30 cellular contexts compared by ENCODE assay signal in the genomic region with DNA sequence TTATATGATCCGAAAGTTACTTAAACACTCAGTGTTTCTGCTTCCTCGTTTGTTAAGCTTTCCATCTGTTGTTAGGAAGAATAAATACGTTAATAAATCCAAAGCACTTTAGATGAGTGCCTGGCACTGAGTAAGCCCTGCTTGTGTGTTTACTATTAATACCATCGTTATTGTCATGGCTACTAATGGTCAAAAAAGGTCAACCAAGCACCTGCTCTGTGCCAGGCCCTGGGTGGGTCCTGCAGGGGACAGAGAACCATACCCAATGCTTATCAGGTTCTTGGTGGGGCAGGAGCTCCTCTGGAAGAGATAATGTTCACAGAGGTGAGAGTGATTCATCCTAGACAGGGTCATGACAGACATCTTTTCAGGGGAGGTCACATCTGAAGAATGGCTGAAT. TPM values are rescaled to one million over a fixed set of nuclear protein-coding genes. Genes with fewer than 3 reads are reported as not detected.
"Had no signal": no experiment of that assay in that cellular context is flagged by ENCODE, and none has a peak within 500 bp of the region (broad histone marks: within the 10 kb centered on the region; RNA-seq: fewer than 3 reads in every experiment).

No MANE protein-coding gene starts in this region.

- ATAC-seq: naive thymus-derived CD8-positive, alpha-beta T cell; right lobe of liver; stimulated activated effector memory CD8-positive, alpha-beta T cell treated with anti-CD3 and anti-CD28 coated beads, Interleukin-12 subunit alpha, Interleukin-12 subunit beta, amount 100 ng/mL, for 72 hours; stimulated activated naive B cell treated with anti-CD40 and anti-IgM and Interleukin-4, amounts not matched to agents 10 μg/mL and 1 μg/mL and 100 μg/mL, for 72 hours; upper lobe of right lung had no signal

- FAIRE-seq: pancreas, small intestine had no signal

- H3K9me3 ChIP-seq: neutrophil, pancreas, prostate gland, right atrium auricular region, right lobe of liver, sigmoid colon, stomach, suprapubic skin, testis, tibial artery, transverse colon, upper lobe of right lung, vagina had no signal

- H3K4me3 ChIP-seq: pancreas, prostate gland, right atrium auricular region, right lobe of liver, sigmoid colon, stomach, suprapubic skin, testis, tibial artery, transverse colon, upper lobe of right lung, vagina had no signal

- H3K27ac ChIP-seq: neutrophil, pancreas, prostate gland, right atrium auricular region, right lobe of liver, sigmoid colon, stomach, suprapubic skin, testis, tibial artery, transverse colon, upper lobe of right lung, vagina had no signal

- DNase-seq: naive thymus-derived CD8-positive, alpha-beta T cell; nephron progenitor cell; nucleus accumbens; pancreas; retina; right lobe of liver; sigmoid colon; small intestine; stimulated activated CD4-positive, alpha-beta T cell treated with anti-CD3 and anti-CD28 coated beads, Interleukin-15, amount 100 ng/mL, for 24 hours; stimulated activated CD4-positive, alpha-beta T cell treated with anti-CD3 and anti-CD28 coated beads, Interleukin-2, amount 100 ng/mL, for 24 hours; stimulated activated CD4-positive, alpha-beta T cell treated with anti-CD3 and anti-CD28 coated beads, Interleukin-2, amount 100 ng/mL, for 48 hours; stimulated activated CD4-positive, alpha-beta T cell treated with anti-CD3 and anti-CD28 coated beads, Interleukin-4, amount 100 ng/mL, for 24 hours; stimulated activated naive B cell treated with anti-CD40 and anti-IgM and Interleukin-4, amounts not matched to agents 10 μg/mL and 1 μg/mL and 100 μg/mL, for 72 hours; stimulated activated naive CD4-positive, alpha-beta T cell treated with Interleukin-2 at 50 U/mL for 16 hours; stomach; substantia nigra; testis; tibial artery; transverse colon; upper lobe of right lung had no signal

- H3K36me3 Mint-ChIP-seq: naive thymus-derived CD8-positive, alpha-beta T cell; natural killer cell treated with Interleukin-12 subunit alpha and Interleukin-12 subunit beta and Interleukin-15 and Interleukin-18, amount 100 ng/mL, for 72 hours; stimulated activated effector memory CD8-positive, alpha-beta T cell treated with anti-CD3 and anti-CD28 coated beads, Interleukin-12 subunit alpha, Interleukin-12 subunit beta, amount 100 ng/mL, for 72 hours; stimulated activated naive B cell treated with anti-CD40 and anti-IgM and Interleukin-4, amounts not matched to agents 10 μg/mL and 1 μg/mL and 100 μg/mL, for 72 hours; type B pancreatic cell had no signal

- H3K4me1 ChIP-seq: prostate gland, right atrium auricular region, right lobe of liver, sigmoid colon, stomach, suprapubic skin, testis, tibial artery, transverse colon, upper lobe of right lung, vagina had no signal

- H3K4me1 Mint-ChIP-seq: naive thymus-derived CD8-positive, alpha-beta T cell; nephron progenitor cell; neural crest cell; stimulated activated naive B cell treated with anti-CD40 and anti-IgM and Interleukin-4, amounts not matched to agents 10 μg/mL and 1 μg/mL and 100 μg/mL, for 72 hours had no signal

- H3K36me3 ChIP-seq: neutrophil, pancreas, prostate gland, right lobe of liver, sigmoid colon, transverse colon, upper lobe of right lung had no signal

- H3K4me3 Mint-ChIP-seq: naive thymus-derived CD8-positive, alpha-beta T cell; natural killer cell treated with Interleukin-12 subunit alpha and Interleukin-12 subunit beta and Interleukin-15 and Interleukin-18, amount 100 ng/mL, for 72 hours; nephron progenitor cell; neural crest cell; stimulated activated effector memory CD8-positive, alpha-beta T cell treated with anti-CD3 and anti-CD28 coated beads, Interleukin-12 subunit alpha, Interleukin-12 subunit beta, amount 100 ng/mL, for 72 hours; stimulated activated naive B cell treated with anti-CD40 and anti-IgM and Interleukin-4, amounts not matched to agents 10 μg/mL and 1 μg/mL and 100 μg/mL, for 72 hours; stimulated activated naive CD8-positive, alpha-beta T cell treated with anti-CD3 and anti-CD28 coated beads, Interleukin-15, Interleukin-2, amounts not matched to agents 100 ng/mL and 50 ng/mL, for 24 hours; type B pancreatic cell had no signal

- H3K27me3 ChIP-seq: neutrophil, pancreas, right atrium auricular region, right lobe of liver, sigmoid colon, stomach, suprapubic skin, testis, tibial artery, transverse colon, upper lobe of right lung, vagina had no signal

- H3K27ac Mint-ChIP-seq: naive thymus-derived CD8-positive, alpha-beta T cell; natural killer cell treated with Interleukin-12 subunit alpha and Interleukin-12 subunit beta and Interleukin-15 and Interleukin-18, amount 100 ng/mL, for 72 hours; nephron progenitor cell; stimulated activated effector memory CD8-positive, alpha-beta T cell treated with anti-CD3 and anti-CD28 coated beads, Interleukin-12 subunit alpha, Interleukin-12 subunit beta, amount 100 ng/mL, for 72 hours; stimulated activated naive B cell treated with anti-CD40 and anti-IgM and Interleukin-4, amounts not matched to agents 10 μg/mL and 1 μg/mL and 100 μg/mL, for 72 hours; stimulated activated naive CD8-positive, alpha-beta T cell treated with anti-CD3 and anti-CD28 coated beads, Interleukin-15, Interleukin-2, amounts not matched to agents 100 ng/mL and 50 ng/mL, for 24 hours; type B pancreatic cell had no signal

- H3K9me3 Mint-ChIP-seq: naive thymus-derived CD8-positive, alpha-beta T cell; natural killer cell treated with Interleukin-12 subunit alpha and Interleukin-12 subunit beta and Interleukin-15 and Interleukin-18, amount 100 ng/mL, for 72 hours; nephron progenitor cell; neural crest cell; stimulated activated effector memory CD8-positive, alpha-beta T cell treated with anti-CD3 and anti-CD28 coated beads, Interleukin-12 subunit alpha, Interleukin-12 subunit beta, amount 100 ng/mL, for 72 hours; stimulated activated naive CD8-positive, alpha-beta T cell treated with anti-CD3 and anti-CD28 coated beads, Interleukin-15, Interleukin-2, amounts not matched to agents 100 ng/mL and 50 ng/mL, for 24 hours; type B pancreatic cell had no signal

RNA-seq across cellular contexts. Expression of gene GALNT15, which starts 39.9 kb away (rescaled TPM):
- total RNA-seq: naive thymus-derived CD8-positive, alpha-beta T cell; natural killer cell treated with Interleukin-12 subunit alpha and Interleukin-12 subunit beta and Interleukin-15 and Interleukin-18, amount 100 ng/mL, for 72 hours; neural crest cell had no signal
- polyA plus RNA-seq: naive thymus-derived CD8-positive, alpha-beta T cell had no signal
